8 cellular contexts compared by ENCODE assay signal in genomic region chr4:37803348-37803973, GRCh38. TPM values are rescaled to one million over a fixed set of nuclear protein-coding genes. Genes with fewer than 3 reads are reported as not detected.
A peak's percentile ranks its signal among the peaks of the same experiment; 100 is the strongest.
DNase-seq lines count a peak whose midpoint lies in the region; ATAC-seq lines count a peak whose summit lies in the region.

No MANE protein-coding gene starts in this region.

- H3K4me1 Mint-ChIP-seq in memory B cell, result no peaks in the 10 kb centered on the region
- no peaks in the 10 kb centered on the region for H3K4me1 Mint-ChIP-seq in activated T-helper 17 cell treated with anti-CD3 and anti-CD28 coated beads, Interleukin-2, amount 50 U/mL, for 72 hours

- H3K9me3 Mint-ChIP-seq in memory B cell, result no peaks in the 10 kb centered on the region
- no peaks in the 10 kb centered on the region for H3K9me3 Mint-ChIP-seq in activated T-helper 17 cell treated with anti-CD3 and anti-CD28 coated beads, Interleukin-2, amount 50 U/mL, for 72 hours

- DNase-seq in AG08395 (ENCODE audit: low spot score) (peak; percentile 36), NCI-H748 (lab: John Stamatoyannopoulos, UW; ENCODE audit: unreplicated experiment) (peak; percentile 51), cerebellum (ENCODE audit: low spot score) (peak; percentile 34), memory B cell (ENCODE audit: low spot score in 2 of 2) (peak in 1 of 2 donors; percentile 37), ureter (ENCODE audit: low spot score) (no peak)
- no peak for DNase-seq in activated T-cell treated with anti-CD3 and anti-CD28 coated beads, Interleukin-2, amount 50 U/mL, for 48 hours

- peaks cover 5% of the 10 kb centered on the region for H3K27me3 Mint-ChIP-seq in memory B cell
- no peaks in the 10 kb centered on the region for H3K27me3 Mint-ChIP-seq in activated T-helper 17 cell treated with anti-CD3 and anti-CD28 coated beads, Interleukin-2, amount 50 U/mL, for 72 hours

- no peaks in the 10 kb centered on the region for H3K36me3 Mint-ChIP-seq in memory B cell
- H3K36me3 Mint-ChIP-seq in activated T-helper 17 cell treated with anti-CD3 and anti-CD28 coated beads, Interleukin-2, amount 50 U/mL, for 72 hours (ENCODE audit: low read depth), result no peaks in the 10 kb centered on the region

- no peak overlapping the region for H3K4me3 Mint-ChIP-seq in memory B cell
- H3K4me3 Mint-ChIP-seq in activated T-helper 17 cell treated with anti-CD3 and anti-CD28 coated beads, Interleukin-2, amount 50 U/mL, for 72 hours, result no peak overlapping the region

- no peak overlapping the region for H3K27ac Mint-ChIP-seq in memory B cell
- no peak overlapping the region for H3K27ac Mint-ChIP-seq in activated T-helper 17 cell treated with anti-CD3 and anti-CD28 coated beads, Interleukin-2, amount 50 U/mL, for 72 hours

- ATAC-seq in GM18867 (IDR thresholded peaks at IDR 0.05; ENCODE audit: unreplicated experiment) (peak; percentile 38), memory B cell (ENCODE audit: low read depth) (peak; percentile 37)
- ATAC-seq in activated T-helper 17 cell treated with anti-CD3 and anti-CD28 coated beads, Interleukin-2, amount 50 U/mL, for 72 hours (replicated peaks), result no peak

RNA-seq across cellular contexts. Expression of gene PGM2, which starts 23.0 kb away (rescaled TPM):
- 20.1 TPM for total RNA-seq in cerebellum
- 62.6 TPM for total RNA-seq in ureter
- total RNA-seq in activated T-helper 17 cell treated with anti-CD3 and anti-CD28 coated beads, Interleukin-2, amount 50 U/mL, for 72 hours, result 10 to 100 TPM; 42.2 to 67.0 TPM

Comparison
In these comparisons a context has a peak if more than half of its experiments do, and no peak if none do; other contexts are left out.
1. DNase-seq: peak in AG08395 (single experiment), NCI-H748 (single experiment) and cerebellum (single experiment); none in ureter (single experiment) and activated T-cell treated with anti-CD3 and anti-CD28 coated beads, Interleukin-2, amount 50 U/mL, for 48 hours (0 of 2).